ENCODE assay signal across 15 cellular contexts in genomic region chr20:45905505-45906079, GRCh38. TPM values are rescaled to one million over a fixed set of nuclear protein-coding genes. Genes with fewer than 3 reads are reported as not detected.
DNase-seq lines count a peak whose midpoint lies in the region; ATAC-seq and TF ChIP-seq lines count a peak whose summit lies in the region.
"Had no signal": no experiment of that assay in that cellular context is flagged by ENCODE, and none has a peak within 500 bp of the region (broad histone marks: within the 10 kb centered on the region; RNA-seq: fewer than 3 reads in every experiment).

No MANE protein-coding gene starts in this region.

- H3K9me3 ChIP-seq in smooth muscle cell (replicated peaks; ENCODE audit: low read depth): no peaks in the 10 kb centered on the region
- H3K9me3 ChIP-seq: HAP-1, lower lobe of right lung had no signal

- H3K27ac ChIP-seq in epithelial cell of prostate (peak overlapping the region; percentile 49), smooth muscle cell (ENCODE audit: low read depth) (peak overlapping the region; percentile 39)
- H3K27ac ChIP-seq: lower lobe of right lung, WERI-Rb-1 had no signal

- WGBS in smooth muscle cell (ENCODE audit: low lambda C conversion rate): 84% methylated on average over 8 of the region's 8 CpGs

- H2AFZ ChIP-seq in smooth muscle cell (ENCODE audit: low read depth): no peak overlapping the region

- H3K4me1 Mint-ChIP-seq in activated CD8-positive, alpha-beta memory T cell treated with anti-CD3 and anti-CD28 coated beads, Interleukin-2, amount 10 ng/mL, durations not matched to agents 7 days and 5 days: peaks cover 3% of the 10 kb centered on the region

- no peak overlapping the region for H3K4me2 ChIP-seq in smooth muscle cell

- H3K4me1 ChIP-seq in smooth muscle cell (ENCODE audit: low read depth): no peaks in the 10 kb centered on the region

- H3K27me3 Mint-ChIP-seq in activated CD8-positive, alpha-beta memory T cell treated with anti-CD3 and anti-CD28 coated beads, Interleukin-2, amount 10 ng/mL, durations not matched to agents 7 days and 5 days: no peaks in the 10 kb centered on the region

- H3K9ac ChIP-seq in smooth muscle cell (ENCODE audit: low read depth): peak overlapping the region; percentile 35

- CTCF ChIA-PET in activated CD8-positive, alpha-beta memory T cell treated with anti-CD3 and anti-CD28 coated beads, Interleukin-2, amount 10 ng/mL, durations not matched to agents 7 days and 5 days (lab: Charles Lee): interaction anchor here (1.1 to 1.4 kb wide), 4 partner anchors 13 to 106 kb away, joined by 3 to 5 read pairs (median 4); no protein-coding TSS in a partner anchor

- H3K4me3 Mint-ChIP-seq in activated CD8-positive, alpha-beta memory T cell treated with anti-CD3 and anti-CD28 coated beads, Interleukin-2, amount 10 ng/mL, durations not matched to agents 7 days and 5 days: no peak overlapping the region

- peak; percentile 51 for DNase-seq in GOT3 (lab: John Stamatoyannopoulos, UW)
- DNase-seq in RKO (ENCODE audit: low spot score): peak; percentile 96
- peak; percentile 36 for DNase-seq in epithelial cell of prostate (ENCODE audit: low read depth, low spot score)
- no peak for DNase-seq in smooth muscle cell (lab: John Stamatoyannopoulos, UW; ENCODE audit: unreplicated experiment)
- no peak for DNase-seq in LoVo (ENCODE audit: low spot score)
- no peak for DNase-seq in activated CD8-positive, alpha-beta memory T cell treated with anti-CD3 and anti-CD28 coated beads, Interleukin-2, amount 10 ng/mL, durations not matched to agents 7 days and 5 days
- no peak for DNase-seq in hippocampal formation (lab: John Stamatoyannopoulos, UW)
- no peak for DNase-seq in hypothalamus (lab: John Stamatoyannopoulos, UW)
- DNase-seq: activated naive CD4-positive, alpha-beta T cell; lower lobe of right lung; MM.1S; NK-92 treated with Interleukin-12 subunit alpha and Interleukin-12 subunit beta, amount 100 ng/mL, for 24 hours; stimulated activated naive CD4-positive, alpha-beta T cell treated with Interleukin-2 at 50 U/mL for 16 hours; WERI-Rb-1 had no signal

- H3K36me3 ChIP-seq in smooth muscle cell (ENCODE audit: low read depth): no peaks in the 10 kb centered on the region

- peaks cover 4% of the 10 kb centered on the region for H3F3A ChIP-seq in smooth muscle cell (ENCODE audit: low read depth)

- H3K4me3 ChIP-seq in smooth muscle cell: no peak overlapping the region
- H3K4me3 ChIP-seq: HAP-1, lower lobe of right lung had no signal

- H3K79me2 ChIP-seq in smooth muscle cell (ENCODE audit: low read depth): no peaks in the 10 kb centered on the region

- no peak for ATAC-seq in activated CD8-positive, alpha-beta memory T cell treated with anti-CD3 and anti-CD28 coated beads, Interleukin-2, amount 10 ng/mL, durations not matched to agents 7 days and 5 days
- ATAC-seq: lower lobe of right lung had no signal

- H3K27me3 ChIP-seq in smooth muscle cell (ENCODE audit: low read depth): no peaks in the 10 kb centered on the region

- no peak for TF ChIP-seq CTCF in smooth muscle cell (IDR thresholded peaks at IDR 0.05; ENCODE audit: borderline replicate concordance, insufficient read depth, poor library complexity, severe bottlenecking)

- no peaks in the 10 kb centered on the region for H3K9me3 Mint-ChIP-seq in activated CD8-positive, alpha-beta memory T cell treated with anti-CD3 and anti-CD28 coated beads, Interleukin-2, amount 10 ng/mL, durations not matched to agents 7 days and 5 days (ENCODE audit: low read depth)

- no peaks in the 10 kb centered on the region for H3K36me3 Mint-ChIP-seq in activated CD8-positive, alpha-beta memory T cell treated with anti-CD3 and anti-CD28 coated beads, Interleukin-2, amount 10 ng/mL, durations not matched to agents 7 days and 5 days

- no peaks in the 10 kb centered on the region for H4K20me1 ChIP-seq in smooth muscle cell (ENCODE audit: low read depth)

- H3K27ac Mint-ChIP-seq in activated CD8-positive, alpha-beta memory T cell treated with anti-CD3 and anti-CD28 coated beads, Interleukin-2, amount 10 ng/mL, durations not matched to agents 7 days and 5 days: no peak overlapping the region

RNA-seq across cellular contexts. Expression of gene PLTP, which starts 6.4 kb away (rescaled TPM):
- 81.0 and 93.3 TPM in 2 replicates for total RNA-seq in smooth muscle cell
- 197 and 262 TPM in 2 replicates for polyA plus RNA-seq in smooth muscle cell
- 1 to 10 TPM; 3.2 to 3.3 TPM for total RNA-seq in activated CD8-positive, alpha-beta memory T cell treated with anti-CD3 and anti-CD28 coated beads, Interleukin-2, amount 10 ng/mL, durations not matched to agents 7 days and 5 days

RNA-seq across cellular contexts. Expression of gene CTSA, which starts 14.5 kb away (rescaled TPM):
- total RNA-seq in smooth muscle cell: 74.8 and 79.7 TPM in 2 replicates
- polyA plus RNA-seq in smooth muscle cell: 132 and 138 TPM in 2 replicates
- total RNA-seq in activated CD8-positive, alpha-beta memory T cell treated with anti-CD3 and anti-CD28 coated beads, Interleukin-2, amount 10 ng/mL, durations not matched to agents 7 days and 5 days: 10 to 100 TPM; 55.5 to 69.6 TPM

RNA-seq across cellular contexts. Expression of gene NEURL2, which starts 14.6 kb away (rescaled TPM):
- total RNA-seq in smooth muscle cell: 0.31 and 3.3 TPM in 2 replicates
- polyA plus RNA-seq in smooth muscle cell: 3.7 and 4.7 TPM in 2 replicates
- total RNA-seq in activated CD8-positive, alpha-beta memory T cell treated with anti-CD3 and anti-CD28 coated beads, Interleukin-2, amount 10 ng/mL, durations not matched to agents 7 days and 5 days: 1 to 10 TPM in 1 of 2 experiments, under 1 TPM in 1; 0.91 to 1.9 TPM

RNA-seq across cellular contexts. Expression of gene SPATA25, which starts 18.2 kb away (rescaled TPM):
- total RNA-seq in smooth muscle cell: 0.54 and 1.2 TPM in 2 replicates
- 0.43 TPM in 1 of 2 replicates, not detected in the other for polyA plus RNA-seq in smooth muscle cell
- 1 to 10 TPM in 1 of 2 experiments, under 1 TPM in 1; 0.55 to 1.2 TPM for total RNA-seq in activated CD8-positive, alpha-beta memory T cell treated with anti-CD3 and anti-CD28 coated beads, Interleukin-2, amount 10 ng/mL, durations not matched to agents 7 days and 5 days

RNA-seq across cellular contexts. Expression of gene ZSWIM1, which starts 24.6 kb away (rescaled TPM):
- total RNA-seq in smooth muscle cell: 10.5 and 12.2 TPM in 2 replicates
- 5.7 and 6.7 TPM in 2 replicates for polyA plus RNA-seq in smooth muscle cell
- total RNA-seq in activated CD8-positive, alpha-beta memory T cell treated with anti-CD3 and anti-CD28 coated beads, Interleukin-2, amount 10 ng/mL, durations not matched to agents 7 days and 5 days: 1 to 10 TPM; 2.2 to 4.4 TPM

Comparison
In these comparisons a context has a peak if more than half of its experiments do, and no peak if none do; other contexts are left out.
1. DNase-seq: peak in GOT3 (single experiment), RKO (single experiment) and epithelial cell of prostate (single experiment); none in smooth muscle cell (single experiment), LoVo (single experiment), activated CD8-positive, alpha-beta memory T cell treated with anti-CD3 and anti-CD28 coated beads, Interleukin-2, amount 10 ng/mL, durations not matched to agents 7 days and 5 days (single experiment), hippocampal formation (0 of 2) and hypothalamus (0 of 51).
2. RNA of gene PLTP, which starts 6.4 kb away (total RNA-seq): 81.0 to 93.3 TPM in smooth muscle cell; 3.2 to 3.3 TPM in activated CD8-positive, alpha-beta memory T cell treated with anti-CD3 and anti-CD28 coated beads, Interleukin-2, amount 10 ng/mL, durations not matched to agents 7 days and 5 days; every median in the first group is over 10 times any median in the second.